In genomic region chr3:5058463-5058862, GRCh38 we compare ENCODE assay signal across 1 cellular context.
TF ChIP-seq lines count a peak whose summit lies in the region.

No MANE protein-coding gene starts in this region.

TF ChIP-seq in WTC11, 78 proteins besides CTCF, POLR2A, EP300 and RAD21 (continued from another document):
- no peak for TF ChIP-seq PRDM15 (CRISPR knock-in tag; IDR thresholded peaks at IDR 0.05)
- no peak for TF ChIP-seq ZNF121 (CRISPR knock-in tag; IDR thresholded peaks at IDR 0.05)
- no peak for TF ChIP-seq ZBTB21 (CRISPR knock-in tag; IDR thresholded peaks at IDR 0.05; ENCODE audit: borderline replicate concordance)
- TF ChIP-seq SMAD4 (CRISPR knock-in tag; IDR thresholded peaks at IDR 0.05) = no peak
- TF ChIP-seq JUN (CRISPR knock-in tag; IDR thresholded peaks at IDR 0.05) = no peak
- TF ChIP-seq NR3C1 (CRISPR knock-in tag; conservative IDR thresholded peaks at IDR 0.05; ENCODE audit: low read depth) = no peak
- TF ChIP-seq ZNF425 (CRISPR knock-in tag; conservative IDR thresholded peaks at IDR 0.05) = no peak
- TF ChIP-seq FOXP1 (CRISPR knock-in tag; IDR thresholded peaks at IDR 0.05; ENCODE audit: borderline replicate concordance) = no peak
